Comparison of ENCODE assay signal across 8 cellular contexts in the genomic region with DNA sequence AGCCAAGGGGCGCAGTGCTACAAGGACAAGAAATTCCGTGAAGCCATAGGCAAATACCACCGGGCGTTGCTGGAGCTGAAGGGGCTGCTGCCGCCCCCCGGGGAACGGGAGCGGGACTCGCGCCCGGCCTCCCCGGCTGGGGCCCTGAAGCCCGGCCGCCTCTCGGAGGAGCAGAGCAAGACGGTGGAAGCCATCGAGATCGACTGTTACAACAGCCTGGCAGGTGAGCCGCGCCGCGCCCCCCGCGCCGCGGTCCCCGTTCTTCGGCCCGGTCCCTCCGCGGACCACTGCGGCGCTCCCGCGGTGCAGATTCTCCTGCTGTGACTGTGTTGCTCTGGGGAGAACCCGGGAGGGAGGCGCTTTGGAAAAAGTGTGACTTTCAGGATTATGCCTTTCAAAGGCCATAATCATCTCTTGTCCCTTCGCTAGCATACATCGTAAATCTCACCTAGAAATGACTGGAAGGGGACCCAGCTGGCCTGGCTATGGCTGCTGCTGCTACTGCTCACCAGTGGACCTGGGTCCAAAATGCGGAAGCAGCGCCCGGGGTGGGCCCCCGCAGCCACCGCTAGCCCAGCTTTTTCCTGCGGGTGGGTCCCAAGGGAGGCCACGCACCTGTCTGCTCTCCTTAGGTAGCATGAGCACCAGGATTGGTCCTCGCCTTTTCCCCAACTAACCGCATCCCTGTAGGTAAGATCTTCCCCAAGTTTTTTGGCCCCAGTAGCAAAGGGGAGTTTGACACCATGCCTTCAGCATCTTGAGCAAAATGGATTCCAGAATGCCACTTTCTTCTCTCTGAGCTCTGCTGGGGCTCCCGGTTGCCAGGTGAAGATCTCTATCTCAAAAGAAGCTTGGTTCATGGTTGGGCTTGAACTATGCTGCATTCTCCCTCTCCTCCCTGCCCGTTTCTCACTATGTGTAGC. TPM values are rescaled to one million over a fixed set of nuclear protein-coding genes. Genes with fewer than 3 reads are reported as not detected.
DNase-seq lines count a peak whose midpoint lies in the region; ATAC-seq, FAIRE-seq and TF ChIP-seq lines count a peak whose summit lies in the region.

No MANE protein-coding gene starts in this region.

- no peaks in the 10 kb centered on the region for H3K36me3 ChIP-seq in SK-N-SH (replicated peaks in 1 of 2; ENCODE audit: control insufficient read depth in 1 of 2, insufficient read depth in 2 of 2, low read length in 1 of 2)
- no peaks in the 10 kb centered on the region for H3K36me3 ChIP-seq in HepG2 (replicated peaks in 1 of 2; ENCODE audit: control insufficient read depth in 1 of 2, insufficient read depth in 2 of 2, low read length in 2 of 2)
- H3K36me3 ChIP-seq in subcutaneous abdominal adipose tissue (ENCODE audit: control insufficient read depth in 5 of 5, insufficient read depth in 5 of 5, low read length in 5 of 5), result no peaks in the 10 kb centered on the region
- no peaks in the 10 kb centered on the region for H3K36me3 ChIP-seq in MG63

- CTCF ChIA-PET in SK-N-SH (lab: Yijun Ruan, JAX), result interaction anchor here (0.9 to 2.7 kb wide), 5 partner anchors 15 to 176 kb away, joined by 3 to 7 read pairs (median 3); no protein-coding TSS in a partner anchor
- CTCF ChIA-PET in HepG2 (lab: Yijun Ruan, JAX; ENCODE audit: low intra/inter-chr PET ratio, low total read pairs), result no interaction called here

- TF ChIP-seq EP300 in SK-N-SH (IDR thresholded peaks at IDR 0.05; ENCODE audit: borderline replicate concordance in 1 of 2, low read depth in 1 of 2, low read length in 1 of 2) (no peak), HepG2 (IDR thresholded peaks at IDR 0.05; ENCODE audit: low read depth in 2 of 2, low read length in 2 of 2) (no peak), HepG2 (CRISPR knock-in tag; IDR thresholded peaks at IDR 0.05; ENCODE audit: borderline replicate concordance) (no peak)

- no TSS peak for BruUV-seq in HepG2 (replicated peaks; lab: Mats Ljungman, UMichigan)

- in situ Hi-C loops in HepG2 (cut with HindIII; ENCODE audit: extremely low pct_ligation_motif_present, low pct_unique_long_range_greater_than_20kb), result loop anchor here (5.0 kb wide), 1 partner anchor 70 kb away; no protein-coding TSS in a partner anchor

- no peaks in the 10 kb centered on the region for H3K9me2 ChIP-seq in SK-N-SH

- H3K4me2 ChIP-seq in SK-N-SH (peak overlapping the region; percentile 94), HepG2 (ENCODE audit: low read depth, low read length) (peak overlapping the region; percentile 86)

- H3K4me3 Mint-ChIP-seq in central memory CD8-positive, alpha-beta T cell, result peak overlapping the region; percentile 88

- H4K20me1 ChIP-seq in SK-N-SH (ENCODE audit: insufficient read depth) (no peaks in the 10 kb centered on the region), HepG2 (ENCODE audit: insufficient read depth, low read length) (no peaks in the 10 kb centered on the region)

- DNase-seq in GM12892 (ENCODE audit: insufficient read length), result peak; percentile 60
- peak; percentile 77 for DNase-seq in SK-N-SH
- no peak for DNase-seq in central memory CD8-positive, alpha-beta T cell (ENCODE audit: low spot score in 2 of 2)
- no peak for DNase-seq in HepG2 (ENCODE audit: low spot score)
- DNase-seq in MG63, result no peak

- intact Hi-C loops in HepG2 (cut with micrococcal nuclease; ENCODE audit: unreplicated experiment), result loop anchor here (5.0 kb wide), 1 partner anchor 165 kb away; the partner anchor contains the start of gene MAP3K9

- peak; percentile 64; the same call in 1 of the 2 replicates for TF ChIP-seq POLR2A in GM12892 (IDR thresholded peaks at IDR 0.05; ENCODE audit: low read depth, low read length)
- TF ChIP-seq POLR2A in HepG2 (IDR thresholded peaks at IDR 0.05; ENCODE audit: insufficient read depth in 1 of 2, low read depth in 2 of 2, low read length in 2 of 2), result no peak

- H3F3A ChIP-seq in SK-N-SH (replicated peaks; ENCODE audit: insufficient read depth), result no peaks in the 10 kb centered on the region

- ATAC-seq in HG02798 (IDR thresholded peaks at IDR 0.05; ENCODE audit: poor library complexity, unreplicated experiment), result peak; percentile 26
- ATAC-seq in central memory CD8-positive, alpha-beta T cell (replicated peaks; ENCODE audit: extremely low read depth, poor library complexity, severe bottlenecking), result peak; percentile 34
- peak; percentile 52 for ATAC-seq in HepG2
- no peak for ATAC-seq in HG03457 (IDR thresholded peaks at IDR 0.05; ENCODE audit: unreplicated experiment)

- H3K9ac ChIP-seq in SK-N-SH (no peak overlapping the region), HepG2 (ENCODE audit: insufficient read depth, low read depth, low read length) (peak overlapping the region; percentile 39; the same call in 1 of the 2 replicates), subcutaneous abdominal adipose tissue (ENCODE audit: low read length in 5 of 5) (peak overlapping the region in 3 of 5 donors; percentile 38 to 66 (median 50))

- peak overlapping the region; percentile 68 for H3K27ac Mint-ChIP-seq in central memory CD8-positive, alpha-beta T cell (ENCODE audit: low read depth)

- WGBS in SK-N-SH (ENCODE audit: low lambda C conversion rate), result 31% methylated on average over 15 of the region's 50 CpGs
- 6% methylated on average over 3 of the region's 50 CpGs for WGBS in HepG2 (ENCODE audit: low lambda C conversion rate)

- no peak for TF ChIP-seq CTCF in SK-N-SH (IDR thresholded peaks at IDR 0.05)
- TF ChIP-seq CTCF in HepG2 (CRISPR knock-in tag; IDR thresholded peaks at IDR 0.05), result no peak

- POLR2A ChIA-PET in SK-N-SH (lab: Yijun Ruan, JAX), result interaction anchor here (0.9 kb wide), 1 partner anchor 42 kb away, joined by 3 read pairs; the partner anchor contains the start of gene MED6
- POLR2A ChIA-PET in HepG2 (lab: Yijun Ruan, JAX), result no interaction called here

- no peaks in the 10 kb centered on the region for H3K79me2 ChIP-seq in SK-N-SH (ENCODE audit: insufficient read depth)
- H3K79me2 ChIP-seq in HepG2 (ENCODE audit: insufficient read depth, low read length), result no peaks in the 10 kb centered on the region

- H3K4me3 ChIP-seq in SK-N-SH (ENCODE audit: low read depth in 2 of 2, low read length in 1 of 2) (peak overlapping the region; percentile 64 to 71), HepG2 (replicated peaks in 1 of 3; ENCODE audit: insufficient read depth in 1 of 3, low read depth in 2 of 3, low read length in 3 of 3) (peak overlapping the region; percentile 67 to 73 (median 71); a peak in 5 of 6 replicates), subcutaneous abdominal adipose tissue (ENCODE audit: low read depth in 1 of 5, low read length in 5 of 5) (peak overlapping the region; percentile 55 to 79 (median 66)), MG63 (no peak overlapping the region)

- no peak for TF ChIP-seq RAD21 in SK-N-SH (IDR thresholded peaks at IDR 0.05; ENCODE audit: low read length)
- TF ChIP-seq RAD21 in HepG2 (CRISPR knock-in tag; IDR thresholded peaks at IDR 0.05), result no peak

- no peaks in the 10 kb centered on the region for H3K27me3 Mint-ChIP-seq in central memory CD8-positive, alpha-beta T cell

- peaks cover 50% of the 10 kb centered on the region for H3K4me1 Mint-ChIP-seq in central memory CD8-positive, alpha-beta T cell

- H3K27ac ChIP-seq in SK-N-SH (ENCODE audit: low read depth in 2 of 2, low read length in 1 of 2) (no peak overlapping the region), HepG2 (ENCODE audit: extremely low read length, insufficient read depth, low read length) (no peak overlapping the region), subcutaneous abdominal adipose tissue (ENCODE audit: low read depth, low read length) (no peak overlapping the region)

- FAIRE-seq in GM12892 (lab: Jason Lieb, UNC) (peak; percentile 93), HepG2 (lab: Jason Lieb, UNC) (no peak)

- no peaks in the 10 kb centered on the region for H3K9me3 Mint-ChIP-seq in central memory CD8-positive, alpha-beta T cell

- H2AFZ ChIP-seq in SK-N-SH (ENCODE audit: low read depth) (peak overlapping the region; percentile 87; the same call in 1 of the 2 replicates), HepG2 (ENCODE audit: low read length) (no peak overlapping the region)

- H3K9me3 ChIP-seq in SK-N-SH (no peaks in the 10 kb centered on the region), HepG2 (ENCODE audit: low read length) (no peaks in the 10 kb centered on the region), subcutaneous abdominal adipose tissue (ENCODE audit: control insufficient read depth in 5 of 5, low read length in 5 of 5) (no peaks in the 10 kb centered on the region), MG63 (no peaks in the 10 kb centered on the region)

- H3K27me3 ChIP-seq in SK-N-SH (ENCODE audit: insufficient read depth), result peaks cover 28% of the 10 kb centered on the region; the same call in 1 of the 2 replicates
- H3K27me3 ChIP-seq in HepG2 (ENCODE audit: control insufficient read depth in 1 of 2, insufficient read depth in 2 of 2, low read length in 2 of 2), result peaks cover 9 to 40% of the 10 kb centered on the region in 2 experiments
- H3K27me3 ChIP-seq in subcutaneous abdominal adipose tissue (ENCODE audit: control insufficient read depth in 5 of 5, insufficient read depth in 4 of 5, low read length in 5 of 5), result peaks cover 6 to 29% (median 14%) of the 10 kb centered on the region in 5 donors
- H3K27me3 ChIP-seq in MG63, result peaks cover 30% of the 10 kb centered on the region

- peaks cover 0 to 15% of the 10 kb centered on the region in 2 experiments; a peak in 2 of 4 replicates for H3K4me1 ChIP-seq in SK-N-SH (ENCODE audit: control insufficient read depth in 1 of 2, insufficient read depth in 2 of 2, low read depth in 1 of 2, low read length in 1 of 2)
- H3K4me1 ChIP-seq in HepG2 (ENCODE audit: insufficient read depth, low read length), result peaks cover 12% of the 10 kb centered on the region; the same call in 1 of the 2 replicates
- H3K4me1 ChIP-seq in subcutaneous abdominal adipose tissue (ENCODE audit: control insufficient read depth in 5 of 5, insufficient read depth in 5 of 5, low read length in 5 of 5), result peaks cover 4 to 20% (median 16%) of the 10 kb centered on the region in 5 donors

- H3K36me3 Mint-ChIP-seq in central memory CD8-positive, alpha-beta T cell (ENCODE audit: insufficient read depth), result peaks cover 20% of the 10 kb centered on the region

RNA-seq across cellular contexts. Expression of gene TTC9, which starts 0.9 kb away (rescaled TPM):
- polyA plus RNA-seq in GM12892 (2012; ENCODE audit: missing spikeins), result 9.6 TPM
- polyA plus RNA-seq in SK-N-SH (2012; rRNA removed) (0.29 and 0.33 TPM in 2 replicates), HepG2 (2011; rRNA removed) (0.30 and 0.46 TPM in 2 replicates)
- polyA plus RNA-seq in SK-N-SH (2012; cell fraction: cytosol; rRNA removed), result 0.33 and 0.58 TPM in 2 replicates
- polyA plus RNA-seq in SK-N-SH (2012; cell fraction: nucleus; rRNA removed), result 0.19 and 0.25 TPM in 2 replicates
- 0.13 and 0.14 TPM in 2 replicates for total RNA-seq in HepG2 (2016; rRNA removed; fragmentation: Illumina TruSeq; extraction: Trizol)
- 0.09 and 0.10 TPM in 2 replicates for total RNA-seq in HepG2 (2016; cell fraction: cytosol; rRNA removed; fragmentation: Illumina TruSeq; extraction: Trizol; ENCODE audit: low read depth)
- total RNA-seq in HepG2 (2016; cell fraction: insoluble cytoplasmic fraction; rRNA removed; fragmentation: Illumina TruSeq; extraction: Trizol), result 0.06 and 0.15 TPM in 2 replicates
- total RNA-seq in HepG2 (2016; cell fraction: membrane; rRNA removed; fragmentation: Illumina TruSeq; extraction: Trizol), result 0.14 and 0.15 TPM in 2 replicates
- total RNA-seq in HepG2 (2016; cell fraction: nucleus; rRNA removed; fragmentation: Illumina TruSeq; extraction: Trizol), result 0.13 TPM in 1 of 2 replicates, not detected in the other
- 0.25 and 0.38 TPM in 2 replicates for polyA plus RNA-seq in HepG2 (2011; cell fraction: cytosol; rRNA removed)
- 0.19 TPM in 2 replicates for polyA plus RNA-seq in HepG2 (2011; cell fraction: nucleus; rRNA removed)
- 0.11 and 0.28 TPM in 2 replicates for polyA plus RNA-seq in HepG2 (2012)
- 0.07 and 0.11 TPM in 2 replicates for polyA plus RNA-seq in HepG2 (2016; cell fraction: cytosol; fragmentation: Illumina TruSeq; extraction: Trizol; ENCODE audit: low read depth)
- polyA plus RNA-seq in HepG2 (2016; cell fraction: insoluble cytoplasmic fraction; fragmentation: Illumina TruSeq; extraction: Trizol; ENCODE audit: low read depth), result 0.16 and 0.17 TPM in 2 replicates
- polyA plus RNA-seq in HepG2 (2016; cell fraction: membrane; fragmentation: Illumina TruSeq; extraction: Trizol; ENCODE audit: low read depth), result 0.14 and 0.16 TPM in 2 replicates
- polyA plus RNA-seq in HepG2 (2016; cell fraction: nucleus; fragmentation: Illumina TruSeq; extraction: Trizol; ENCODE audit: insufficient read depth, low read depth), result 0.19 and 0.24 TPM in 2 replicates
- polyA minus RNA-seq in HepG2 (2011; rRNA and poly(A)+ RNA removed; ENCODE audit: low replicate concordance), result 0.26 and 0.65 TPM in 2 replicates
- polyA minus RNA-seq in HepG2 (2011; cell fraction: cytosol; rRNA and poly(A)+ RNA removed), result 0.18 and 0.30 TPM in 2 replicates
- polyA minus RNA-seq in HepG2 (2011; cell fraction: nucleus; rRNA and poly(A)+ RNA removed), result 0.37 TPM in 1 of 2 replicates, not detected in the other
- not detected in 2 replicates for total RNA-seq in MG63 (2014; rRNA removed; shearing (Covaris generic); ENCODE audit: low replicate concordance)

RNA-seq across cellular contexts. Expression of gene MED6, which starts 42.1 kb away (rescaled TPM):
- polyA plus RNA-seq in GM12892 (2012; ENCODE audit: missing spikeins), result 47.6 TPM
- polyA plus RNA-seq in SK-N-SH (2012; rRNA removed) (24.2 and 31.1 TPM in 2 replicates), HepG2 (2011; rRNA removed) (38.1 and 44.8 TPM in 2 replicates)
- 34.3 and 46.5 TPM in 2 replicates for polyA plus RNA-seq in SK-N-SH (2012; cell fraction: cytosol; rRNA removed)
- polyA plus RNA-seq in SK-N-SH (2012; cell fraction: nucleus; rRNA removed), result 19.1 and 33.8 TPM in 2 replicates
- total RNA-seq in HepG2 (2016; rRNA removed; fragmentation: Illumina TruSeq; extraction: Trizol), result 47.8 and 64.0 TPM in 2 replicates
- 14.6 and 15.6 TPM in 2 replicates for total RNA-seq in HepG2 (2016; cell fraction: cytosol; rRNA removed; fragmentation: Illumina TruSeq; extraction: Trizol; ENCODE audit: low read depth)
- total RNA-seq in HepG2 (2016; cell fraction: insoluble cytoplasmic fraction; rRNA removed; fragmentation: Illumina TruSeq; extraction: Trizol), result 48.4 and 70.6 TPM in 2 replicates
- total RNA-seq in HepG2 (2016; cell fraction: membrane; rRNA removed; fragmentation: Illumina TruSeq; extraction: Trizol), result 15.7 and 19.1 TPM in 2 replicates
- total RNA-seq in HepG2 (2016; cell fraction: nucleus; rRNA removed; fragmentation: Illumina TruSeq; extraction: Trizol), result 45.6 and 46.7 TPM in 2 replicates
- 20.6 and 34.1 TPM in 2 replicates for polyA plus RNA-seq in HepG2 (2011; cell fraction: cytosol; rRNA removed)
- 10.4 and 12.4 TPM in 2 replicates for polyA plus RNA-seq in HepG2 (2011; cell fraction: nucleus; rRNA removed)
- 33.6 and 49.3 TPM in 2 replicates for polyA plus RNA-seq in HepG2 (2012)
- 5.6 and 7.1 TPM in 2 replicates for polyA plus RNA-seq in HepG2 (2016; cell fraction: cytosol; fragmentation: Illumina TruSeq; extraction: Trizol; ENCODE audit: low read depth)
- 69.2 and 87.2 TPM in 2 replicates for polyA plus RNA-seq in HepG2 (2016; cell fraction: insoluble cytoplasmic fraction; fragmentation: Illumina TruSeq; extraction: Trizol; ENCODE audit: low read depth)
- 11.2 and 12.2 TPM in 2 replicates for polyA plus RNA-seq in HepG2 (2016; cell fraction: membrane; fragmentation: Illumina TruSeq; extraction: Trizol; ENCODE audit: low read depth)
- polyA plus RNA-seq in HepG2 (2016; cell fraction: nucleus; fragmentation: Illumina TruSeq; extraction: Trizol; ENCODE audit: insufficient read depth, low read depth), result 42.8 TPM in 2 replicates
- polyA minus RNA-seq in HepG2 (2011; rRNA and poly(A)+ RNA removed; ENCODE audit: low replicate concordance), result 21.9 and 34.5 TPM in 2 replicates
- polyA minus RNA-seq in HepG2 (2011; cell fraction: cytosol; rRNA and poly(A)+ RNA removed), result 17.6 and 17.8 TPM in 2 replicates
- 144 and 149 TPM in 2 replicates for polyA minus RNA-seq in HepG2 (2011; cell fraction: nucleus; rRNA and poly(A)+ RNA removed)
- 19.2 and 28.2 TPM in 2 replicates for total RNA-seq in MG63 (2014; rRNA removed; shearing (Covaris generic); ENCODE audit: low replicate concordance)

Comparison
In these comparisons a context has a peak if more than half of its experiments do, and no peak if none do; other contexts are left out.
1. DNase-seq: peak in GM12892 (single experiment) and SK-N-SH (single experiment); none in central memory CD8-positive, alpha-beta T cell (0 of 2), HepG2 (single experiment) and MG63 (single experiment).